Comparison of ENCODE assay signal across 8 cellular contexts in genomic region chr2:74516070-74516633, GRCh38. TPM values are rescaled to one million over a fixed set of nuclear protein-coding genes. Genes with fewer than 3 reads are reported as not detected.
A peak's percentile ranks its signal among the peaks of the same experiment; 100 is the strongest.
DNase-seq lines count a peak whose midpoint lies in the region; ATAC-seq and TF ChIP-seq lines count a peak whose summit lies in the region.

No MANE protein-coding gene starts in this region.

- H3K9me3 ChIP-seq in liver (ENCODE audit: control insufficient read depth in 4 of 4, low read length in 3 of 4): no peaks in the 10 kb centered on the region

- 13% methylated on average over 56 of the region's 56 CpGs for WGBS in liver

- peak overlapping the region in 2 of 3 donors; percentile 19 to 26 for H3K4me3 ChIP-seq in liver (ENCODE audit: low read depth in 1 of 3, low read length in 3 of 3)

- TF ChIP-seq CTCF in GM20000 (IDR thresholded peaks at IDR 0.05; ENCODE audit: extremely low read depth, missing control alignments) (no peak), liver (IDR thresholded peaks at IDR 0.05; ENCODE audit: low read depth, low read length, missing input control) (no peak)

- H3K4me1 ChIP-seq in liver (ENCODE audit: control insufficient read depth in 4 of 4, insufficient read depth in 4 of 4, low read length in 3 of 4): peaks cover 9 to 19% (median 13%) of the 10 kb centered on the region in 4 donors

- H3K9ac ChIP-seq in liver (ENCODE audit: low read depth in 1 of 2, low read length in 2 of 2): no peak overlapping the region

- H3K27me3 ChIP-seq in liver (ENCODE audit: control insufficient read depth in 4 of 4, insufficient read depth in 4 of 4, low read length in 3 of 4): peaks cover 11 to 30% (median 13%) of the 10 kb centered on the region in 4 donors

- no peak overlapping the region for H3K27ac ChIP-seq in liver (ENCODE audit: low read depth in 1 of 2, low read length in 2 of 2)

- DNase-seq in GM20000 (ENCODE audit: low spot score) (peak; percentile 95), cerebellar cortex (ENCODE audit: low spot score) (peak; percentile 22), COLO829 (ENCODE audit: low spot score) (no peak), NCI-H1105 (lab: John Stamatoyannopoulos, UW) (no peak)
- peak; percentile 74 for DNase-seq in activated CD4-positive, CD25-positive, alpha-beta regulatory T cell treated with anti-CD3 and anti-CD28 coated beads, Interleukin-2, amount 50 U/mL, for 72 hours
- DNase-seq in stimulated activated CD4-positive, alpha-beta T cell treated with anti-CD3 and anti-CD28 coated beads, TNF-alpha, amount 100 ng/mL, for 1 hour (ENCODE audit: low read depth in 3 of 3, low spot score in 1 of 3): peak in 2 of 3 donors; percentile 58 to 80

- TF ChIP-seq RAD21 in liver (IDR thresholded peaks at IDR 0.05): no peak

- H3K36me3 ChIP-seq in liver (ENCODE audit: control insufficient read depth in 4 of 4, insufficient read depth in 3 of 4, low read depth in 1 of 4, low read length in 3 of 4): no peaks in the 10 kb centered on the region

- ATAC-seq in GM21526 (IDR thresholded peaks at IDR 0.05; ENCODE audit: low FRiP score, unreplicated experiment): no peak

TF ChIP-seq in liver, 16 proteins besides CTCF, POLR2A, EP300 and RAD21:
- TF ChIP-seq SP1 (IDR thresholded peaks at IDR 0.05): no peak
- TF ChIP-seq FOXA1 (IDR thresholded peaks at IDR 0.05): no peak
- TF ChIP-seq GABPA (IDR thresholded peaks at IDR 0.05 in 1 of 2, conservative IDR thresholded peaks at IDR 0.05 in 1 of 2): no peak
- no peak for TF ChIP-seq EGR1 (IDR thresholded peaks at IDR 0.05; ENCODE audit: low read depth in 2 of 2)
- no peak for TF ChIP-seq HNF4G (IDR thresholded peaks at IDR 0.05)
- no peak for TF ChIP-seq HNF4A (conservative IDR thresholded peaks at IDR 0.05)
- no peak for TF ChIP-seq FOXA2 (IDR thresholded peaks at IDR 0.05)
- no peak for TF ChIP-seq YY1 (IDR thresholded peaks at IDR 0.05)
- TF ChIP-seq, protein P1, sequence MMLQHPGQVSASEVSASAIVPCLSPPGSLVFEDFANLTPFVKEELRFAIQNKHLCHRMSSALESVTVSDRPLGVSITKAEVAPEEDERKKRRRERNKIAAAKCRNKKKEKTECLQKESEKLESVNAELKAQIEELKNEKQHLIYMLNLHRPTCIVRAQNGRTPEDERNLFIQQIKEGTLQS (IDR thresholded peaks at IDR 0.05): no peak

RNA-seq across cellular contexts. Expression of gene TLX2, which starts 1.9 kb away (rescaled TPM):
- total RNA-seq in liver: not detected
- polyA plus RNA-seq in liver: not detected

RNA-seq across cellular contexts. Expression of gene PCGF1, which starts 8.7 kb away (rescaled TPM):
- 10 to 100 TPM in 1 of 2 donors, 1 to 10 TPM in 1; 3.3 to 11.1 TPM for total RNA-seq in liver
- 10 to 100 TPM; 10.6 to 12.5 TPM for polyA plus RNA-seq in liver

RNA-seq across cellular contexts. Expression of gene DQX1, which starts 9.9 kb away (rescaled TPM):
- 1 to 10 TPM in 1 of 2 donors, under 1 TPM in 1; 0.08 to 1.0 TPM for total RNA-seq in liver
- under 1 TPM in 1 of 2 donors, not detected in 1; 0.05 TPM for polyA plus RNA-seq in liver

RNA-seq across cellular contexts. Expression of gene AUP1, which starts 13.4 kb away (rescaled TPM):
- 100 to 1,000 TPM in 1 of 2 donors, 10 to 100 TPM in 1; 62.6 to 126 TPM for total RNA-seq in liver
- 100 to 1,000 TPM in 1 of 2 donors, 10 to 100 TPM in 1; 96.4 to 122 TPM for polyA plus RNA-seq in liver

RNA-seq across cellular contexts. Expression of gene HTRA2, which starts 13.6 kb away (rescaled TPM):
- total RNA-seq in liver: 10 to 100 TPM; 18.7 to 81.8 TPM
- polyA plus RNA-seq in liver: 10 to 100 TPM; 13.3 to 18.2 TPM

Comparison
In these comparisons a context has a peak if more than half of its experiments do, and no peak if none do; other contexts are left out.
1. DNase-seq: peak in GM20000 (single experiment), activated CD4-positive, CD25-positive, alpha-beta regulatory T cell treated with anti-CD3 and anti-CD28 coated beads, Interleukin-2, amount 50 U/mL, for 72 hours (single experiment), cerebellar cortex (single experiment) and stimulated activated CD4-positive, alpha-beta T cell treated with anti-CD3 and anti-CD28 coated beads, TNF-alpha, amount 100 ng/mL, for 1 hour (2 of 3); none in COLO829 (single experiment) and NCI-H1105 (single experiment).